In genomic region chr13:44116562-44117315, GRCh38 we compare ENCODE assay signal across 9 cellular contexts.
DNase-seq lines count a peak whose midpoint lies in the region; ATAC-seq and TF ChIP-seq lines count a peak whose summit lies in the region.
"Had no signal": no experiment of that assay in that cellular context is flagged by ENCODE, and none has a peak within 500 bp of the region (broad histone marks: within the 10 kb centered on the region; RNA-seq: fewer than 3 reads in every experiment).

No MANE protein-coding gene starts in this region.

- CTCF ChIA-PET in activated CD8-positive, alpha-beta memory T cell treated with anti-CD3 and anti-CD28 coated beads, Interleukin-2, amount 10 ng/mL, durations not matched to agents 7 days and 5 days (lab: Charles Lee), result no interaction called here
- CTCF ChIA-PET in RWPE1 (lab: Yijun Ruan, JAX), result no interaction called here

- ATAC-seq in activated CD8-positive, alpha-beta memory T cell treated with anti-CD3 and anti-CD28 coated beads, Interleukin-2, amount 10 ng/mL, durations not matched to agents 7 days and 5 days, result peak; percentile 27

- no peak overlapping the region for H3K4me3 Mint-ChIP-seq in activated CD8-positive, alpha-beta memory T cell treated with anti-CD3 and anti-CD28 coated beads, Interleukin-2, amount 10 ng/mL, durations not matched to agents 7 days and 5 days

- POLR2A ChIA-PET in RWPE1 (lab: Yijun Ruan, JAX; ENCODE audit: low non-redundant PET), result interaction anchor here (0.6 kb wide), 1 partner anchor 724 kb away, joined by 3 read pairs; no protein-coding TSS in a partner anchor

- TF ChIP-seq CTCF in transverse colon (IDR thresholded peaks at IDR 0.05), result no peak
- TF ChIP-seq CTCF in RWPE1 (conservative IDR thresholded peaks at IDR 0.05; ENCODE audit: low read depth), result no peak

- no peak for TF ChIP-seq EP300 in transverse colon (IDR thresholded peaks at IDR 0.05; ENCODE audit: low read depth)

- in situ Hi-C loops in transverse colon (cut with MboI; ENCODE audit: low pct_ligation_motif_present in 1 of 4, low pct_unique_long_range_greater_than_20kb in 1 of 4, low sequenced_read_pairs in 3 of 4), result no loop called here

- H3K27me3 Mint-ChIP-seq in activated CD8-positive, alpha-beta memory T cell treated with anti-CD3 and anti-CD28 coated beads, Interleukin-2, amount 10 ng/mL, durations not matched to agents 7 days and 5 days, result no peaks in the 10 kb centered on the region

- no peaks in the 10 kb centered on the region for H3K36me3 ChIP-seq in transverse colon

- H3K4me1 Mint-ChIP-seq in activated CD8-positive, alpha-beta memory T cell treated with anti-CD3 and anti-CD28 coated beads, Interleukin-2, amount 10 ng/mL, durations not matched to agents 7 days and 5 days, result peaks cover 21% of the 10 kb centered on the region

- H3K27ac Mint-ChIP-seq in activated CD8-positive, alpha-beta memory T cell treated with anti-CD3 and anti-CD28 coated beads, Interleukin-2, amount 10 ng/mL, durations not matched to agents 7 days and 5 days, result peak overlapping the region; percentile 49

- peak overlapping the region in 3 of 4 donors; percentile 3 to 18 (median 7) for H3K27ac ChIP-seq in transverse colon
- H3K27ac ChIP-seq in RWPE1, result no peak overlapping the region
- H3K27ac ChIP-seq: C4-2B had no signal

- no peak for TF ChIP-seq POLR2A in transverse colon (IDR thresholded peaks at IDR 0.05)

- no peak overlapping the region for H3K4me3 ChIP-seq in transverse colon

- H3K27me3 ChIP-seq in transverse colon, result no peaks in the 10 kb centered on the region

- H3K4me1 ChIP-seq in transverse colon, result peaks cover 0 to 19% (median 9%) of the 10 kb centered on the region in 4 donors

- no peaks in the 10 kb centered on the region for H3K9me3 ChIP-seq in transverse colon

- H3K9me3 Mint-ChIP-seq in activated CD8-positive, alpha-beta memory T cell treated with anti-CD3 and anti-CD28 coated beads, Interleukin-2, amount 10 ng/mL, durations not matched to agents 7 days and 5 days (ENCODE audit: low read depth), result no peaks in the 10 kb centered on the region

- no peak for DNase-seq in activated CD8-positive, alpha-beta memory T cell treated with anti-CD3 and anti-CD28 coated beads, Interleukin-2, amount 10 ng/mL, durations not matched to agents 7 days and 5 days
- no peak for DNase-seq in activated CD8-positive, alpha-beta memory T cell treated with anti-CD3 and anti-CD28 coated beads, Interleukin-2, amount 50 U/mL, for 4 hours
- DNase-seq in astrocyte of the hippocampus (ENCODE audit: low read depth, low spot score) (peak; percentile 8), left kidney (ENCODE audit: low read depth, low spot score) (peak; percentile 34), transverse colon (no peak), foreskin melanocyte (no peak), RWPE1 (ENCODE audit: low spot score) (no peak)
- no peak for DNase-seq in effector CD8-positive, alpha-beta T cell (lab: John Stamatoyannopoulos, UW)

- intact Hi-C loops in transverse colon (cut with DNase I; ENCODE audit: low total_unique reads), result no loop called here

- 66 to 67% methylated on average over 5 to 7 of the region's 7 CpGs for WGBS in transverse colon (ENCODE audit: low coverage in 1 of 2), 2 donors

- H3K36me3 Mint-ChIP-seq in activated CD8-positive, alpha-beta memory T cell treated with anti-CD3 and anti-CD28 coated beads, Interleukin-2, amount 10 ng/mL, durations not matched to agents 7 days and 5 days, result no peaks in the 10 kb centered on the region

Comparison
In these comparisons a context has a peak if more than half of its experiments do, and no peak if none do; other contexts are left out.
1. DNase-seq: peak in astrocyte of the hippocampus (single experiment) and left kidney (single experiment); none in activated CD8-positive, alpha-beta memory T cell treated with anti-CD3 and anti-CD28 coated beads, Interleukin-2, amount 10 ng/mL, durations not matched to agents 7 days and 5 days (single experiment), activated CD8-positive, alpha-beta memory T cell treated with anti-CD3 and anti-CD28 coated beads, Interleukin-2, amount 50 U/mL, for 4 hours (single experiment), transverse colon (single experiment), effector CD8-positive, alpha-beta T cell (single experiment), foreskin melanocyte (single experiment) and RWPE1 (single experiment).